20 cellular contexts compared by ENCODE assay signal in the genomic region with DNA sequence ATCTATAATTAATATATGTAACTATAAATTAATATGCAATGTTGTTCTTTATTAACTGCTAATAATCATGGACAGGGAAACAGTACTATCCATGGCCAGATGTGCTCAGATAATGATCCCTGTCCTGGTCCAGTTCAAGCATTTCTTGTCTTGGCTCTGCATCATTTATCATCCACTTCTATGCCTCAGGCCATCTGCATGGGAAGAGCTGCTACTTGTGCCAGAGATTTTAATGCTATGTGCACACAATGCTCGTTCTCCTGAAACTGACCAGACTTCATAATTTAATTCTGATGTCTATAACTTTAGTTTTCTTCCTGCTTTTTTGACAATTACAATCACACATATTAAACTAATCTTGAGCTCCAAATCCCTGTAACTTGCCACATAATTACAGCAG. TPM values are rescaled to one million over a fixed set of nuclear protein-coding genes. Genes with fewer than 3 reads are reported as not detected.
DNase-seq lines count a peak whose midpoint lies in the region; ATAC-seq and TF ChIP-seq lines count a peak whose summit lies in the region.
"Had no signal": no experiment of that assay in that cellular context is flagged by ENCODE, and none has a peak within 500 bp of the region (broad histone marks: within the 10 kb centered on the region; RNA-seq: fewer than 3 reads in every experiment).

No MANE protein-coding gene starts in this region.

- ATAC-seq in activated CD8-positive, alpha-beta T cell treated with anti-CD3 and anti-CD28 coated beads, Interleukin-2, amount 10 ng/mL, durations not matched to agents 7 days and 5 days, result no peak
- no peak for ATAC-seq in foreskin keratinocyte
- ATAC-seq: HCT116 had no signal

- no peak overlapping the region for H3K4me3 Mint-ChIP-seq in activated CD8-positive, alpha-beta T cell treated with anti-CD3 and anti-CD28 coated beads, Interleukin-2, amount 10 ng/mL, durations not matched to agents 7 days and 5 days
- H3K4me3 Mint-ChIP-seq: CD4-positive, CD25-positive, alpha-beta regulatory T cell had no signal

- H3K27ac Mint-ChIP-seq in activated CD8-positive, alpha-beta T cell treated with anti-CD3 and anti-CD28 coated beads, Interleukin-2, amount 10 ng/mL, durations not matched to agents 7 days and 5 days, result no peak overlapping the region
- H3K27ac Mint-ChIP-seq: CD4-positive, CD25-positive, alpha-beta regulatory T cell had no signal

- no peak for TF ChIP-seq CTCF in AG10803 (conservative IDR thresholded peaks at IDR 0.05; ENCODE audit: low read length)
- TF ChIP-seq CTCF in SK-N-SH (IDR thresholded peaks at IDR 0.05), result no peak
- no peak for TF ChIP-seq CTCF in foreskin keratinocyte (conservative IDR thresholded peaks at IDR 0.05)

- H2AFZ ChIP-seq in SK-N-SH (ENCODE audit: low read depth), result no peak overlapping the region

- TF ChIP-seq EP300 in SK-N-SH (IDR thresholded peaks at IDR 0.05; ENCODE audit: borderline replicate concordance in 1 of 2, low read depth in 1 of 2, low read length in 1 of 2), result peak in 1 of 2 experiments; percentile 95; a peak in 2 of 4 replicates

- no peaks in the 10 kb centered on the region for H3F3A ChIP-seq in SK-N-SH (replicated peaks; ENCODE audit: insufficient read depth)

- H3K27me3 ChIP-seq in SK-N-SH (ENCODE audit: insufficient read depth) (no peaks in the 10 kb centered on the region), foreskin keratinocyte (no peaks in the 10 kb centered on the region)
- H3K27me3 ChIP-seq: Peyer's patch, SJSA1 had no signal

- no peaks in the 10 kb centered on the region for H3K36me3 Mint-ChIP-seq in activated CD8-positive, alpha-beta T cell treated with anti-CD3 and anti-CD28 coated beads, Interleukin-2, amount 10 ng/mL, durations not matched to agents 7 days and 5 days (ENCODE audit: low read depth)
- H3K36me3 Mint-ChIP-seq: CD4-positive, CD25-positive, alpha-beta regulatory T cell had no signal

- peak; percentile 10; the same call in 1 of the 2 replicates for TF ChIP-seq RAD21 in SK-N-SH (IDR thresholded peaks at IDR 0.05; ENCODE audit: low read length)

- 28% methylated on average over 1 of the region's 1 CpG for WGBS in SK-N-SH (ENCODE audit: low lambda C conversion rate)

- no peaks in the 10 kb centered on the region for H3K4me1 Mint-ChIP-seq in activated CD8-positive, alpha-beta T cell treated with anti-CD3 and anti-CD28 coated beads, Interleukin-2, amount 10 ng/mL, durations not matched to agents 7 days and 5 days (ENCODE audit: low read depth)
- H3K4me1 Mint-ChIP-seq: CD4-positive, CD25-positive, alpha-beta regulatory T cell had no signal

- CTCF ChIA-PET in SK-N-SH (lab: Yijun Ruan, JAX), result interaction anchor here (0.6 to 3.0 kb wide), 9 partner anchors 10 to 550 kb away, joined by 3 to 13 read pairs (median 3); no protein-coding TSS in a partner anchor
- CTCF ChIA-PET in activated CD8-positive, alpha-beta T cell treated with anti-CD3 and anti-CD28 coated beads, Interleukin-2, amount 10 ng/mL, durations not matched to agents 7 days and 5 days (lab: Charles Lee), result interaction anchor here (1.0 kb wide), 1 partner anchor 10 kb away, joined by 3 read pairs; no protein-coding TSS in a partner anchor

- H3K27me3 Mint-ChIP-seq in activated CD8-positive, alpha-beta T cell treated with anti-CD3 and anti-CD28 coated beads, Interleukin-2, amount 10 ng/mL, durations not matched to agents 7 days and 5 days (ENCODE audit: low read depth), result no peaks in the 10 kb centered on the region
- H3K27me3 Mint-ChIP-seq: CD4-positive, CD25-positive, alpha-beta regulatory T cell had no signal

- no peak overlapping the region for H3K4me3 ChIP-seq in AG10803 (ENCODE audit: low read length)
- no peak overlapping the region for H3K4me3 ChIP-seq in SK-N-SH (ENCODE audit: low read depth in 2 of 2, low read length in 1 of 2)
- H3K4me3 ChIP-seq: Peyer's patch, SJSA1 had no signal

- H3K27ac ChIP-seq in SK-N-SH (ENCODE audit: low read depth in 2 of 2, low read length in 1 of 2) (peak overlapping the region in 1 of 2 experiments; percentile 94; a peak in 2 of 4 replicates), foreskin keratinocyte (no peak overlapping the region)
- H3K27ac ChIP-seq: KMS-11, Peyer's patch, SJSA1 had no signal

- H3K9me3 ChIP-seq in SK-N-SH, result no peaks in the 10 kb centered on the region
- H3K9me3 ChIP-seq: Peyer's patch, SJSA1 had no signal

- no peak overlapping the region for H3K9ac ChIP-seq in SK-N-SH
- H3K9ac ChIP-seq: KMS-11 had no signal

- POLR2A ChIA-PET in SK-N-SH (lab: Yijun Ruan, JAX), result interaction anchor here (0.8 to 1.6 kb wide), 3 partner anchors 11 to 143 kb away, joined by 3 to 4 read pairs (median 4); a partner anchor contains a TSS
- POLR2A ChIA-PET in activated CD8-positive, alpha-beta T cell treated with anti-CD3 and anti-CD28 coated beads, Interleukin-2, amount 10 ng/mL, durations not matched to agents 7 days and 5 days (lab: Charles Lee), result no interaction called here

- H4K20me1 ChIP-seq in SK-N-SH (ENCODE audit: insufficient read depth), result no peaks in the 10 kb centered on the region

- H3K9me2 ChIP-seq in SK-N-SH, result no peaks in the 10 kb centered on the region

- H3K79me2 ChIP-seq in SK-N-SH (ENCODE audit: insufficient read depth), result no peaks in the 10 kb centered on the region

- H3K4me1 ChIP-seq in SK-N-SH (ENCODE audit: control insufficient read depth in 1 of 2, insufficient read depth in 2 of 2, low read depth in 1 of 2, low read length in 1 of 2) (peaks cover 0 to 10% of the 10 kb centered on the region in 2 experiments; a peak in 2 of 4 replicates), foreskin keratinocyte (no peaks in the 10 kb centered on the region)
- H3K4me1 ChIP-seq: Peyer's patch, SJSA1 had no signal

- no peak overlapping the region for H3K4me2 ChIP-seq in SK-N-SH
- H3K4me2 ChIP-seq: KMS-11 had no signal

- H3K36me3 ChIP-seq in SK-N-SH (replicated peaks in 1 of 2; ENCODE audit: control insufficient read depth in 1 of 2, insufficient read depth in 2 of 2, low read length in 1 of 2), result no peaks in the 10 kb centered on the region
- H3K36me3 ChIP-seq: Peyer's patch, SJSA1 had no signal

- DNase-seq in AG10803 (ENCODE audit: low read depth), result peak; percentile 24
- peak; percentile 29 for DNase-seq in M059J (ENCODE audit: low read depth)
- DNase-seq in SK-N-SH, result peak; percentile 61
- peak; percentile 81 for DNase-seq in fibroblast of gingiva (ENCODE audit: low read depth)
- no peak for DNase-seq in HuH-7 (ENCODE audit: low spot score)
- DNase-seq in activated CD8-positive, alpha-beta T cell treated with anti-CD3 and anti-CD28 coated beads, Interleukin-2, amount 10 ng/mL, durations not matched to agents 7 days and 5 days, result no peak
- no peak for DNase-seq in foreskin keratinocyte
- DNase-seq in activated naive CD4-positive, alpha-beta T cell treated with anti-CD3 and anti-CD28 coated beads, Interleukin-2, amount 50 U/mL, for 16 hours, result no peak
- DNase-seq: CD4-positive, CD25-positive, alpha-beta regulatory T cell; GOT3; IMR-90; NCI-H1105; NCI-H1694; NCI-H2081 treated with DMSO at 0.1 percent for 48 hours; NCI-H2171 treated with DMSO at 0.1 percent for 48 hours; NCI-H748 treated with DMSO at 0.1 percent for 48 hours; Peyer's patch had no signal

- H3K9me3 Mint-ChIP-seq in activated CD8-positive, alpha-beta T cell treated with anti-CD3 and anti-CD28 coated beads, Interleukin-2, amount 10 ng/mL, durations not matched to agents 7 days and 5 days (ENCODE audit: insufficient read depth), result no peaks in the 10 kb centered on the region

TF ChIP-seq in SK-N-SH, 30 proteins besides CTCF, POLR2A, EP300 and RAD21:
- TF ChIP-seq RCOR1 (IDR thresholded peaks at IDR 0.05; ENCODE audit: low read length) (peak; percentile 98), TCF12 (IDR thresholded peaks at IDR 0.05) (peak; percentile 62), MXI1 (IDR thresholded peaks at IDR 0.05; ENCODE audit: low read depth, low read length) (peak; percentile 51; the same call in 1 of the 2 replicates), FOXJ3 (CRISPR knock-in tag; IDR thresholded peaks at IDR 0.05) (peak; percentile 94), JUND (IDR thresholded peaks at IDR 0.05) (no peak), GATA2 (CRISPR knock-in tag; IDR thresholded peaks at IDR 0.05) (peak; percentile 95), POLR2AphosphoS5 (IDR thresholded peaks at IDR 0.05; ENCODE audit: low read depth, low read length) (no peak; the same call in 1 of the 2 replicates), CHD2 (IDR thresholded peaks at IDR 0.05; ENCODE audit: low read length, partially characterized antibody) (peak; percentile 66), TEAD4 (IDR thresholded peaks at IDR 0.05; ENCODE audit: borderline replicate concordance, insufficient read depth) (0 out of 2 replicates have a peak, but pooled peaks have one; percentile 46)
- TF ChIP-seq, protein P1, sequence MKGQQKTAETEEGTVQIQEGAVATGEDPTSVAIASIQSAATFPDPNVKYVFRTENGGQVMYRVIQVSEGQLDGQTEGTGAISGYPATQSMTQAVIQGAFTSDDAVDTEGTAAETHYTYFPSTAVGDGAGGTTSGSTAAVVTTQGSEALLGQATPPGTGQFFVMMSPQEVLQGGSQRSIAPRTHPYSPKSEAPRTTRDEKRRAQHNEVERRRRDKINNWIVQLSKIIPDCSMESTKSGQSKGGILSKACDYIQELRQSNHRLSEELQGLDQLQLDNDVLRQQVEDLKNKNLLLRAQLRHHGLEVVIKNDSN (IDR thresholded peaks at IDR 0.05; ENCODE audit: borderline replicate concordance, low read depth), result no peak
TF ChIP-seq in SK-N-SH: peak in this region for 7.

RNA-seq across cellular contexts. Expression of a gene that starts 11.2 kb away (rescaled TPM):
- 90.0 and 121 TPM in 2 replicates for total RNA-seq in M059J (2014; rRNA removed; shearing (Covaris generic))
- polyA plus RNA-seq in SK-N-SH (2012; rRNA removed), result 16.1 and 16.8 TPM in 2 replicates
- 23.1 and 24.6 TPM in 2 replicates for polyA plus RNA-seq in SK-N-SH (2012; cell fraction: cytosol; rRNA removed)
- polyA plus RNA-seq in SK-N-SH (2012; cell fraction: nucleus; rRNA removed), result 4.1 and 6.8 TPM in 2 replicates
- 10 to 100 TPM; 47.3 to 47.9 TPM for total RNA-seq in activated CD8-positive, alpha-beta T cell treated with anti-CD3 and anti-CD28 coated beads, Interleukin-2, amount 10 ng/mL, durations not matched to agents 7 days and 5 days
- total RNA-seq in foreskin keratinocyte, result 48.6 and 49.4 TPM in 2 replicates
- 17.0 and 20.2 TPM in 2 replicates for polyA plus RNA-seq in foreskin keratinocyte

Comparison
In these comparisons a context has a peak if more than half of its experiments do, and no peak if none do; other contexts are left out.
1. DNase-seq: peak in AG10803 (single experiment), M059J (single experiment), SK-N-SH (single experiment) and fibroblast of gingiva (single experiment); none in HuH-7 (single experiment), activated CD8-positive, alpha-beta T cell treated with anti-CD3 and anti-CD28 coated beads, Interleukin-2, amount 10 ng/mL, durations not matched to agents 7 days and 5 days (single experiment), foreskin keratinocyte (0 of 2) and activated naive CD4-positive, alpha-beta T cell treated with anti-CD3 and anti-CD28 coated beads, Interleukin-2, amount 50 U/mL, for 16 hours (single experiment).